ENCODE assay signal across 9 cellular contexts in genomic region chr11:35035894-35036408, GRCh38.
DNase-seq lines count a peak whose midpoint lies in the region; ATAC-seq and TF ChIP-seq lines count a peak whose summit lies in the region.
"Had no signal": no experiment of that assay in that cellular context is flagged by ENCODE, and none has a peak within 500 bp of the region (broad histone marks: within the 10 kb centered on the region; RNA-seq: fewer than 3 reads in every experiment).

No MANE protein-coding gene starts in this region.

- H3K4me3 Mint-ChIP-seq in chondrocyte (ENCODE audit: unreplicated experiment) = no peak overlapping the region
- H3K4me3 Mint-ChIP-seq in stimulated activated memory B cell treated with anti-CD40 and anti-IgM and Interleukin-4, amounts not matched to agents 10 μg/mL and 1 μg/mL and 100 μg/mL, for 72 hours = no peak overlapping the region
- H3K4me3 Mint-ChIP-seq in progenitor cell of endocrine pancreas (ENCODE audit: low read depth) = no peak overlapping the region

- H3K27ac Mint-ChIP-seq in chondrocyte (ENCODE audit: unreplicated experiment) (peak overlapping the region; percentile 55), progenitor cell of endocrine pancreas (no peak overlapping the region)
- H3K27ac Mint-ChIP-seq in stimulated activated memory B cell treated with anti-CD40 and anti-IgM and Interleukin-4, amounts not matched to agents 10 μg/mL and 1 μg/mL and 100 μg/mL, for 72 hours = peak overlapping the region; percentile 61

- ATAC-seq in stimulated activated memory B cell treated with anti-CD40 and anti-IgM and Interleukin-4, amounts not matched to agents 10 μg/mL and 1 μg/mL and 100 μg/mL, for 72 hours = peak; percentile 57
- no peak for ATAC-seq in stimulated activated naive CD8-positive, alpha-beta T cell treated with anti-CD3 and anti-CD28 coated beads, Interleukin-15, Interleukin-2, amounts not matched to agents 100 U/mL and 50 U/mL, for 24 hours
- ATAC-seq: A549 had no signal

- peak; percentile 4 for DNase-seq in NCI-H1694 treated with DMSO at 0.1 percent for 48 hours (lab: John Stamatoyannopoulos, UW)
- no peak for DNase-seq in NCI-H1694 (lab: John Stamatoyannopoulos, UW)
- peak; percentile 99 for DNase-seq in LHCN-M2 (ENCODE audit: low read depth)
- no peak for DNase-seq in chondrocyte (ENCODE audit: low spot score)
- DNase-seq in stimulated activated naive CD8-positive, alpha-beta T cell treated with anti-CD3 and anti-CD28 coated beads, Interleukin-15, Interleukin-2, amounts not matched to agents 100 U/mL and 50 U/mL, for 24 hours = no peak
- DNase-seq in progenitor cell of endocrine pancreas (ENCODE audit: low spot score, unreplicated experiment) = no peak
- DNase-seq in NCI-H1092 (lab: John Stamatoyannopoulos, UW) = no peak

- H3K36me3 Mint-ChIP-seq in chondrocyte (ENCODE audit: low read depth) (no peaks in the 10 kb centered on the region), progenitor cell of endocrine pancreas (ENCODE audit: insufficient read depth) (no peaks in the 10 kb centered on the region)
- no peaks in the 10 kb centered on the region for H3K36me3 Mint-ChIP-seq in stimulated activated memory B cell treated with anti-CD40 and anti-IgM and Interleukin-4, amounts not matched to agents 10 μg/mL and 1 μg/mL and 100 μg/mL, for 72 hours

- peaks cover 50% of the 10 kb centered on the region for H3K4me1 Mint-ChIP-seq in chondrocyte (ENCODE audit: low read depth)
- H3K4me1 Mint-ChIP-seq in stimulated activated memory B cell treated with anti-CD40 and anti-IgM and Interleukin-4, amounts not matched to agents 10 μg/mL and 1 μg/mL and 100 μg/mL, for 72 hours = peaks cover 49% of the 10 kb centered on the region
- no peaks in the 10 kb centered on the region for H3K4me1 Mint-ChIP-seq in progenitor cell of endocrine pancreas (ENCODE audit: low read depth)

- H3K9me3 Mint-ChIP-seq in chondrocyte (ENCODE audit: low read depth) (peaks cover 4% of the 10 kb centered on the region), progenitor cell of endocrine pancreas (ENCODE audit: low read depth) (no peaks in the 10 kb centered on the region)
- peaks cover 9% of the 10 kb centered on the region for H3K9me3 Mint-ChIP-seq in stimulated activated memory B cell treated with anti-CD40 and anti-IgM and Interleukin-4, amounts not matched to agents 10 μg/mL and 1 μg/mL and 100 μg/mL, for 72 hours

- no peaks in the 10 kb centered on the region for H3K27me3 Mint-ChIP-seq in chondrocyte (ENCODE audit: low read depth)
- no peaks in the 10 kb centered on the region for H3K27me3 Mint-ChIP-seq in stimulated activated memory B cell treated with anti-CD40 and anti-IgM and Interleukin-4, amounts not matched to agents 10 μg/mL and 1 μg/mL and 100 μg/mL, for 72 hours
- H3K27me3 Mint-ChIP-seq in progenitor cell of endocrine pancreas = peaks cover 7% of the 10 kb centered on the region

- TF ChIP-seq CTCF in chondrocyte (IDR thresholded peaks at IDR 0.05) = no peak
- no peak for TF ChIP-seq CTCF in progenitor cell of endocrine pancreas (IDR thresholded peaks at IDR 0.05; ENCODE audit: unreplicated experiment)

Comparison
In these comparisons a context has a peak if more than half of its experiments do, and no peak if none do; other contexts are left out.
1. DNase-seq: peak in NCI-H1694 treated with DMSO at 0.1 percent for 48 hours (single experiment) and LHCN-M2 (single experiment); none in NCI-H1694 (single experiment), chondrocyte (single experiment), stimulated activated naive CD8-positive, alpha-beta T cell treated with anti-CD3 and anti-CD28 coated beads, Interleukin-15, Interleukin-2, amounts not matched to agents 100 U/mL and 50 U/mL, for 24 hours (single experiment), progenitor cell of endocrine pancreas (single experiment) and NCI-H1092 (single experiment).